In the genomic region with DNA sequence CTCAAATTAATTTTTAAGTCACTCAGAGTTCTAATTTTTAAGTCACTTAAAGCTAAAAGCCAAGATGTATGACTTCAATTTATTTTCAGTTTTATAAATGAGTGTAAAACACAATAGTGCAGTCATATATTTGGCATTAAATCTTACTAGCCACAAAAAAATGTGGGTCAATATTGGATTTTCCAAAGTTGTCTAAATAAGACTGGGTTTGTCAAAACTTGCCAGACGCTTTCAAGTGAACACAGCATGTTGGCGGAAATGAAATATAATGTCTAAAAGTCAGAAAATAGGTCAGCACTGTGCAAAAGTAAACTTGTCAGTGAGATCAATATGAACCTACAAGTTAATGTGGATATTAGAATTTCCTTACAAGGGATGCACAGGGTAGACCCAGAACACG, we compare ENCODE assay signal across 26 cellular contexts.
"Had no signal": no experiment of that assay in that cellular context is flagged by ENCODE, and none has a peak within 500 bp of the region (broad histone marks: within the 10 kb centered on the region; RNA-seq: fewer than 3 reads in every experiment).

No MANE protein-coding gene starts in this region.

- ATAC-seq: esophagus mucosa, gastrocnemius medialis, left colon, left lung, lower lobe of right lung, mucosa of descending colon had no signal

- H3K4me3 Mint-ChIP-seq: mesothelial cell of epicardium, naive B cell had no signal

- H3K27ac Mint-ChIP-seq: mesothelial cell of epicardium, naive B cell had no signal

- H3K4me1 ChIP-seq: esophagus squamous epithelium, gastrocnemius medialis, left lung, lower lobe of right lung had no signal

- FAIRE-seq: colon, endothelial cell of umbilical vein, islet of Langerhans, keratinocyte had no signal

- H3K27me3 ChIP-seq: dorsolateral prefrontal cortex, esophagus squamous epithelium, gastrocnemius medialis, heart right ventricle, left lung had no signal

- H3K4me3 ChIP-seq: coronary artery, dorsolateral prefrontal cortex, esophagus squamous epithelium, gastrocnemius medialis, heart right ventricle, left lung, lower lobe of right lung, mucosa of descending colon had no signal

- H3K27ac ChIP-seq: coronary artery, esophagus squamous epithelium, gastrocnemius medialis, heart right ventricle, left lung, lower lobe of right lung had no signal

- H3K9me3 ChIP-seq: esophagus squamous epithelium, gastrocnemius medialis, heart right ventricle, left lung, lower lobe of right lung, mucosa of descending colon had no signal

- H3K36me3 ChIP-seq: gastrocnemius medialis, left lung had no signal

- H3K4me1 Mint-ChIP-seq: naive B cell had no signal

- DNase-seq: dermis blood vessel endothelial cell; dorsolateral prefrontal cortex; effector CD4-positive, alpha-beta T cell; effector memory CD4-positive, alpha-beta T cell; esophagus squamous epithelium; foreskin fibroblast; foreskin melanocyte; gastrocnemius medialis; glutamatergic neuron; head of caudate nucleus; heart right ventricle; hippocampal formation; left colon; left lung; left ventricle myocardium superior; lower lobe of right lung; mesenchymal stem cell; mucosa of descending colon; naive B cell had no signal

- H3K36me3 Mint-ChIP-seq: naive B cell had no signal

- H3K9me3 Mint-ChIP-seq: mesothelial cell of epicardium had no signal
